ENCODE assay signal across 9 cellular contexts in the genomic region with DNA sequence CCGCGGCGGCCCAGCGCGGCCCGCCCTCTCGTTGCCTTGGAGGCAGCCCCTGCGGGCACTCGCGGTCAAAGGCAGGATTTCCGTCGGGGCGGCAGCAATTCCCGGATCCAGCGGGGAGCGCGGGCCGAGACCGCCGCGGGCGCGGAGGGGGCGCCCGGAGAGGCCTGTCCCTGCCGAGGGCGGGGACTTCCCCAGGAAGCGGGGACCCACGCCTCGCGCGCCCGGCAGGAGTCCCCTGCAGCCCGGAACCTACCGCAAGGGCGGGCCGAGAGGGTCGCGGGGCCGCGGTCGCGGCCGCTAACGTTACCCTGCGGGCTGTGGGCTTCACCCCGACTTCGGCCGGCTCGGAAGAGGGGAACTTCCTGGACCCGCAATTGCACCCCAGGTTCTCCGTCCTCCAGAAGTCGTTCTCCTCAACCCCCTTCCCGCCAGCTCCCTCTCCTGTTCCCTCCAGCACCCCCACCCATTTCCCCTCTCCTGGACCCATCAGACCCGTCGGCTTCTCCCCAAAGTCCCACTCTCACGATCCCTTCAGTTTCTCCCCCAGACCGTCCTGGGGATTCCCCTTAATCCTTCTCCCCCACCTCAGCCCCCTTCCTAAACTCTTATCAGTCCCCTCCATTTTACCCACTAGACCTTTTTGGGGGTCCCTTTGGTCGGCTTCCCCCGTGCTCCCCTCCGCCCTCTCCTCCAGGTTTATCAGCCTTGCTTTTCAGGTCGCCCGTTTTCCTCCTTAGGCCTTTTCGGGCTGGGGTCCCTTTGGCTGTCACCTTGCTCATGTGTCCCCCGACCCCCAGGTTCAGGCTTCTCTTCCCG. TPM values are rescaled to one million over a fixed set of nuclear protein-coding genes. Genes with fewer than 3 reads are reported as not detected.
A peak's percentile ranks its signal among the peaks of the same experiment; 100 is the strongest.
DNase-seq lines count a peak whose midpoint lies in the region; ATAC-seq and TF ChIP-seq lines count a peak whose summit lies in the region.
"Had no signal": no experiment of that assay in that cellular context is flagged by ENCODE, and none has a peak within 500 bp of the region (broad histone marks: within the 10 kb centered on the region; RNA-seq: fewer than 3 reads in every experiment).

No MANE protein-coding gene starts in this region.

- peaks cover 69% of the 10 kb centered on the region for H3K4me1 Mint-ChIP-seq in activated T-cell treated with anti-CD3 and anti-CD28 coated beads, Interleukin-2, amount 50 U/mL, for 24 hours (ENCODE audit: low read depth)

- ATAC-seq in GM19452 (IDR thresholded peaks at IDR 0.05; ENCODE audit: unreplicated experiment), result no peak

- peaks cover 17% of the 10 kb centered on the region for H3K27me3 ChIP-seq in osteoblast (ENCODE audit: insufficient read depth, low read length)

- in situ Hi-C loops in G401 (cut with HindIII; ENCODE audit: low sequenced_read_pairs), result no loop called here

- H3K36me3 ChIP-seq in osteoblast (ENCODE audit: insufficient read depth, low read length), result no peaks in the 10 kb centered on the region

- H2AFZ ChIP-seq in osteoblast (ENCODE audit: low read length), result peak overlapping the region; percentile 81

- H3K36me3 Mint-ChIP-seq in activated T-cell treated with anti-CD3 and anti-CD28 coated beads, Interleukin-2, amount 50 U/mL, for 24 hours (ENCODE audit: low read depth), result no peaks in the 10 kb centered on the region

- H3K27ac Mint-ChIP-seq in activated T-cell treated with anti-CD3 and anti-CD28 coated beads, Interleukin-2, amount 50 U/mL, for 24 hours, result peak overlapping the region; percentile 71

- H3K4me3 ChIP-seq in fibroblast of pulmonary artery (replicated peaks; ENCODE audit: low read depth, low read length) (peak overlapping the region; percentile 30), osteoblast (ENCODE audit: insufficient read depth, low read length) (peak overlapping the region; percentile 68)

- DNase-seq in NCI-H748 (lab: John Stamatoyannopoulos, UW; ENCODE audit: unreplicated experiment) (peak; percentile 41), NCI-H748 treated with DMSO at 0.1 percent for 48 hours (lab: John Stamatoyannopoulos, UW) (no peak), fibroblast of pulmonary artery (ENCODE audit: low read depth) (no peak), osteoblast (ENCODE audit: insufficient read length, low spot score, missing footprints) (peak; percentile 87), G401 (ENCODE audit: low spot score) (no peak), RPMI8226 (no peak)
- DNase-seq in activated T-cell treated with anti-CD3 and anti-CD28 coated beads, Interleukin-2, amount 50 U/mL, for 24 hours, result peak; percentile 66

- TF ChIP-seq CTCF in fibroblast of pulmonary artery (IDR thresholded peaks at IDR 0.05; ENCODE audit: low read length, missing control alignments) (no peak), osteoblast (IDR thresholded peaks at IDR 0.05; ENCODE audit: extremely low read depth, low read depth, low read length) (no peak)

- no peaks in the 10 kb centered on the region for H3K79me2 ChIP-seq in osteoblast (ENCODE audit: insufficient read depth, low read length)

- H3K27ac ChIP-seq in osteoblast (ENCODE audit: low read depth, low read length), result no peak overlapping the region
- H3K27ac ChIP-seq: C4-2B had no signal

- H3K27me3 Mint-ChIP-seq in activated T-cell treated with anti-CD3 and anti-CD28 coated beads, Interleukin-2, amount 50 U/mL, for 24 hours, result no peaks in the 10 kb centered on the region

- H3K4me2 ChIP-seq in osteoblast (ENCODE audit: insufficient read depth, low read length), result peak overlapping the region; percentile 80

- H3K9me3 ChIP-seq in osteoblast (ENCODE audit: low read depth, low read length), result no peaks in the 10 kb centered on the region

- H3K4me3 Mint-ChIP-seq in activated T-cell treated with anti-CD3 and anti-CD28 coated beads, Interleukin-2, amount 50 U/mL, for 24 hours, result peak overlapping the region; percentile 52

- H3K4me1 ChIP-seq in osteoblast (ENCODE audit: insufficient read depth, low read length), result peaks cover 6% of the 10 kb centered on the region

- no peaks in the 10 kb centered on the region for H4K20me1 ChIP-seq in osteoblast (ENCODE audit: insufficient read depth, low read length)

- no peaks in the 10 kb centered on the region for H3K9me3 Mint-ChIP-seq in activated T-cell treated with anti-CD3 and anti-CD28 coated beads, Interleukin-2, amount 50 U/mL, for 24 hours

RNA-seq across cellular contexts. Expression of a gene that starts 0.6 kb away (rescaled TPM):
- 0.29 and 0.36 TPM in 2 replicates for total RNA-seq in osteoblast
- not detected in 2 replicates for total RNA-seq in G401 (2014; rRNA removed; shearing (Covaris generic))

RNA-seq across cellular contexts. Expression of a gene that starts 30.4 kb away (rescaled TPM):
- total RNA-seq in osteoblast, result 11.2 and 13.3 TPM in 2 replicates
- total RNA-seq in G401 (2014; rRNA removed; shearing (Covaris generic)), result 6.5 and 8.1 TPM in 2 replicates

RNA-seq across cellular contexts. Expression of a gene that starts 37.6 kb away (rescaled TPM):
- 101 and 497 TPM in 2 replicates for total RNA-seq in osteoblast
- total RNA-seq in G401 (2014; rRNA removed; shearing (Covaris generic)), result 48.2 and 49.3 TPM in 2 replicates

Comparison
In these comparisons a context has a peak if more than half of its experiments do, and no peak if none do; other contexts are left out.
1. DNase-seq: peak in NCI-H748 (single experiment), activated T-cell treated with anti-CD3 and anti-CD28 coated beads, Interleukin-2, amount 50 U/mL, for 24 hours (single experiment) and osteoblast (single experiment); none in NCI-H748 treated with DMSO at 0.1 percent for 48 hours (single experiment), fibroblast of pulmonary artery (single experiment), G401 (single experiment) and RPMI8226 (single experiment).